Comparison of ENCODE assay signal across 9 cellular contexts in genomic region chr5:39315995-39316394, GRCh38. TPM values are rescaled to one million over a fixed set of nuclear protein-coding genes. Genes with fewer than 3 reads are reported as not detected.
"Had no signal": no experiment of that assay in that cellular context is flagged by ENCODE, and none has a peak within 500 bp of the region (broad histone marks: within the 10 kb centered on the region; RNA-seq: fewer than 3 reads in every experiment).

No MANE protein-coding gene starts in this region.

- ATAC-seq: GM23338 had no signal

- H2AFZ ChIP-seq: GM23338 had no signal

- FAIRE-seq: HTR-8/SVneo had no signal

- H3K9ac ChIP-seq: KMS-11 had no signal

- H3K4me2 ChIP-seq: GM23338, KMS-11 had no signal

- H3K27ac ChIP-seq: KMS-11 had no signal

- H3K4me3 ChIP-seq: GM23338 had no signal

- DNase-seq: H9, HCEC 1CT, Karpas-422, KBM-7 had no signal

RNA-seq across cellular contexts. Expression of gene C9, which starts 48.3 kb away (rescaled TPM):
- total RNA-seq: GM23338, H4, H9, HT-29 had no signal
- polyA plus RNA-seq: GM23338 had no signal
